In the genomic region with DNA sequence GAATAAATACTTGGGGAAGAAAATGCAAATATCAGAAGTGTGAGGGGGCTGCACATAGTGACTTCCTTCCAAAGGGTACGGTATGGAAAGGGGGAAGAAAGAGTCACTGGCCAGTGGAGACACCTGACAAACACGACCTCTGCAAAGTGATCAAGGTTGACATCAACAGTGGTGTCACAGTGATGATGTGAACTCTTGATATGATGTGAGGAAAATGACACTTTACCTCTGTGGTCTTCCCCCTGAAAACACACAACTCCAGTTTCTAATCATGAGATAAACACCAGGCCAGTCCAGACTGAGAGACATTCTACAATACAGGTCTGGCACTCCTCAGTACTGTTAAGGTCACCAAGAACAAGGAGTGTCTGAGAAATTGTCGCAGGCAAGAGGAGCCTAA, we compare ENCODE assay signal across 24 cellular contexts.
DNase-seq lines count a peak whose midpoint lies in the region; ATAC-seq lines count a peak whose summit lies in the region.
"Had no signal": no experiment of that assay in that cellular context is flagged by ENCODE, and none has a peak within 500 bp of the region (broad histone marks: within the 10 kb centered on the region; RNA-seq: fewer than 3 reads in every experiment).

No MANE protein-coding gene starts in this region.

- H4K91ac ChIP-seq in trophoblast cell (ENCODE audit: low read depth, low read length) = no peak overlapping the region

- no peak overlapping the region for H4K8ac ChIP-seq in trophoblast cell (ENCODE audit: low read depth, low read length)

- ATAC-seq in activated naive CD4-positive, alpha-beta T cell treated with anti-CD3 and anti-CD28 coated beads, Interleukin-2, amount 50 U/mL, for 72 hours = peak; percentile 50 to 72
- peak; percentile 44 for ATAC-seq in HG02588 (IDR thresholded peaks at IDR 0.05; ENCODE audit: unreplicated experiment)
- ATAC-seq in stimulated activated memory B cell treated with anti-CD40 and anti-IgM and Interleukin-4, amounts not matched to agents 10 μg/mL and 1 μg/mL and 100 μg/mL, for 72 hours = peak; percentile 74
- ATAC-seq: A549 had no signal

- H3K4me3 Mint-ChIP-seq in stimulated activated memory B cell treated with anti-CD40 and anti-IgM and Interleukin-4, amounts not matched to agents 10 μg/mL and 1 μg/mL and 100 μg/mL, for 72 hours = no peak overlapping the region
- H3K4me3 Mint-ChIP-seq: B cell, CD14-positive monocyte had no signal

- H3K4me1 ChIP-seq in trophoblast cell (ENCODE audit: control insufficient read depth in 1 of 2, insufficient read depth in 2 of 2, low read length in 2 of 2) = no peaks in the 10 kb centered on the region
- H3K4me1 ChIP-seq: A549, SJCRH30 had no signal

- no peak overlapping the region for H2BK120ac ChIP-seq in trophoblast cell (ENCODE audit: insufficient read depth, low read length, poor library complexity)

- no peaks in the 10 kb centered on the region for H3K79me1 ChIP-seq in trophoblast cell (ENCODE audit: low read length)

- H3K27ac Mint-ChIP-seq in activated naive CD4-positive, alpha-beta T cell treated with anti-CD3 and anti-CD28 coated beads, Interleukin-2, amount 50 U/mL, for 72 hours = no peak overlapping the region
- no peak overlapping the region for H3K27ac Mint-ChIP-seq in stimulated activated memory B cell treated with anti-CD40 and anti-IgM and Interleukin-4, amounts not matched to agents 10 μg/mL and 1 μg/mL and 100 μg/mL, for 72 hours
- H3K27ac Mint-ChIP-seq: B cell, CD14-positive monocyte had no signal

- H3K27ac ChIP-seq in trophoblast cell (ENCODE audit: low read depth, low read length) = no peak overlapping the region
- H3K27ac ChIP-seq: A549, KMS-11, SJCRH30 had no signal

- H3K14ac ChIP-seq in trophoblast cell (ENCODE audit: low read length) = no peak overlapping the region

- no peak overlapping the region for H3K4me2 ChIP-seq in trophoblast cell (ENCODE audit: low read length)
- H3K4me2 ChIP-seq: A549, KMS-11 had no signal

- H3K4ac ChIP-seq in trophoblast cell (ENCODE audit: low read depth, low read length) = no peak overlapping the region

- no peak overlapping the region for H4K12ac ChIP-seq in trophoblast cell (ENCODE audit: low read depth, low read length)

- no peaks in the 10 kb centered on the region for H3K27me3 ChIP-seq in trophoblast cell (ENCODE audit: insufficient read depth, low read length)
- H3K27me3 ChIP-seq: SJCRH30 had no signal

- no peak overlapping the region for H3K18ac ChIP-seq in trophoblast cell (ENCODE audit: low read length)

- peaks cover 8% of the 10 kb centered on the region for H3K27me3 Mint-ChIP-seq in stimulated activated memory B cell treated with anti-CD40 and anti-IgM and Interleukin-4, amounts not matched to agents 10 μg/mL and 1 μg/mL and 100 μg/mL, for 72 hours

- no peak for DNase-seq in activated naive CD4-positive, alpha-beta T cell treated with anti-CD3 and anti-CD28 coated beads, Interleukin-2, amount 50 U/mL, for 72 hours (ENCODE audit: low spot score in 2 of 2)
- no peak for DNase-seq in activated naive CD4-positive, alpha-beta T cell treated with anti-CD3 and anti-CD28 coated beads, Interleukin-2, amount 50 U/mL, for 16 hours
- DNase-seq in MV-4-11 (lab: John Stamatoyannopoulos, UW) (no peak), DMS 273 treated with DMSO at 0.1 percent for 48 hours (lab: John Stamatoyannopoulos, UW) (no peak), trophoblast cell (no peak)
- DNase-seq: EL, GF-D8, GOT3, HCEC 1CT, IMR-90, NCI-H1105 treated with DMSO at 0.1 percent for 48 hours, NCI-H1694, NCI-H2081, NCI-H2171, NCI-H345, NCI-H524 treated with DMSO at 0.1 percent for 48 hours, OCI-M1, SJCRH30 had no signal

- H3K79me2 ChIP-seq in trophoblast cell (ENCODE audit: control insufficient read depth, insufficient read depth, low read length, poor library complexity) = no peaks in the 10 kb centered on the region

- H3K4me1 Mint-ChIP-seq in stimulated activated memory B cell treated with anti-CD40 and anti-IgM and Interleukin-4, amounts not matched to agents 10 μg/mL and 1 μg/mL and 100 μg/mL, for 72 hours = no peaks in the 10 kb centered on the region
- H3K4me1 Mint-ChIP-seq: B cell, CD14-positive monocyte had no signal

- no peak overlapping the region for H3K9ac ChIP-seq in trophoblast cell (ENCODE audit: low read length)
- H3K9ac ChIP-seq: KMS-11 had no signal

- H3K23ac ChIP-seq in trophoblast cell (ENCODE audit: low read length) = no peak overlapping the region

- H3K36me3 Mint-ChIP-seq in activated naive CD4-positive, alpha-beta T cell treated with anti-CD3 and anti-CD28 coated beads, Interleukin-2, amount 50 U/mL, for 72 hours = peaks cover 6 to 18% of the 10 kb centered on the region in 2 donors
- peaks cover 15% of the 10 kb centered on the region for H3K36me3 Mint-ChIP-seq in stimulated activated memory B cell treated with anti-CD40 and anti-IgM and Interleukin-4, amounts not matched to agents 10 μg/mL and 1 μg/mL and 100 μg/mL, for 72 hours
- H3K36me3 Mint-ChIP-seq: CD14-positive monocyte had no signal

- H2BK5ac ChIP-seq in trophoblast cell (ENCODE audit: low read depth, low read length, poor library complexity) = no peak overlapping the region

- no peak overlapping the region for H2BK12ac ChIP-seq in trophoblast cell (ENCODE audit: low read length)

- no peak overlapping the region for H2AK5ac ChIP-seq in trophoblast cell (ENCODE audit: low read length)

- H3K36me3 ChIP-seq in trophoblast cell (ENCODE audit: control insufficient read depth in 1 of 2, insufficient read depth in 2 of 2, low read length in 2 of 2) = no peaks in the 10 kb centered on the region
- H3K36me3 ChIP-seq: SJCRH30 had no signal

- peaks cover 7 to 15% of the 10 kb centered on the region in 2 donors for H3K9me3 Mint-ChIP-seq in activated naive CD4-positive, alpha-beta T cell treated with anti-CD3 and anti-CD28 coated beads, Interleukin-2, amount 50 U/mL, for 72 hours
- peaks cover 7% of the 10 kb centered on the region for H3K9me3 Mint-ChIP-seq in stimulated activated memory B cell treated with anti-CD40 and anti-IgM and Interleukin-4, amounts not matched to agents 10 μg/mL and 1 μg/mL and 100 μg/mL, for 72 hours

- no peak overlapping the region for H3K4me3 ChIP-seq in trophoblast cell (ENCODE audit: low read depth, low read length)
- H3K4me3 ChIP-seq: A549, SJCRH30 had no signal

- no peak overlapping the region for H2AFZ ChIP-seq in trophoblast cell (ENCODE audit: insufficient read depth, low read length, poor library complexity)

- no CpG with 5 or more reads among the region's 3 CpGs for WGBS in trophoblast cell (ENCODE audit: extremely low coverage, insufficient coverage, insufficient read length)

- H3K9me3 ChIP-seq in trophoblast cell (ENCODE audit: insufficient read depth, low read depth, low read length) = peaks cover 2% of the 10 kb centered on the region
- H3K9me3 ChIP-seq: A549, SJCRH30 had no signal
